ENCODE assay signal across 24 cellular contexts in the genomic region with DNA sequence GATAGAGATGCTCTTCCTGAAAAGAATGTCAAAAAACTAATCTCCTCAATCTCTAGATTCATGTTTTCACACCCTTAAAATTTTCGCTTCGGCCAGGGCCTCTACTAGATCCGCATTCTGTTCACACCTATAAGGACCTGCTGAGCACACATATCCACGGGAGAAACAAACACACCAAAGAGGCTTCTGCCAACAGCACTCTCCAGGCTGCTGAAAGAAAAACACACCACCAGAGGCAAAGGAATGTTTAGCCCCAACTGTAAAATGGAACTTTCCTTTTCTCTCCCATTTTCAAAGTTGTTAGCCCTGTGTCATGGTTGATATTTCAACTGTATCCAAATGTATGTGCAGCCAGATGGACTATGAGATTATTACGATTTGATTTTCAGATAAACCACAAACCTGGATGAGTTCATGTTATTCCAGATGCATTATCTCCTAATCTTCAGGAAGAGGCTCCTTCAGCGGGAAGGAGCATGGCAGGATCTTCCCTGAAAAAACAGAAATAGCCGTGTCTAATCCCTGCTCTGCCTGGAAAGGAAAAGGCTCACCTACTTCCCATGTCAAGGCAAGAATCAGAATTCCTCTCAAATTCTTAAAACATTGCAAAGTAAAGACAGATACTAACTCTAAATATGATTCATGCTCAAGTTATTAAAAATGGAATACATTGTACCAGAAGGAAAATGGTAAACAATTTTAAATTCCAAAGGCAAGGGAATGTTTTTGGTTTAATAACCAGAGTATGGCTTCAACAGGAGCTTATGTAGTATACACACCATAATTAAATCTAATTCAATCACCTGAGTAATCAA.
DNase-seq lines count a peak whose midpoint lies in the region; ATAC-seq and TF ChIP-seq lines count a peak whose summit lies in the region.
"Had no signal": no experiment of that assay in that cellular context is flagged by ENCODE, and none has a peak within 500 bp of the region (broad histone marks: within the 10 kb centered on the region; RNA-seq: fewer than 3 reads in every experiment).

No MANE protein-coding gene starts in this region.

- intact Hi-C loops in mucosa of descending colon (cut with DNase I, micrococcal nuclease) (no loop called here), A673 (cut with micrococcal nuclease; ENCODE audit: unreplicated experiment) (no loop called here)

- H2BK12ac ChIP-seq in mesenchymal stem cell (ENCODE audit: low read length in 2 of 2) = no peak overlapping the region

- H3K14ac ChIP-seq in mesenchymal stem cell (ENCODE audit: low read length in 2 of 2) = no peak overlapping the region

- H3K4me3 ChIP-seq in mesenchymal stem cell (ENCODE audit: insufficient read depth in 1 of 2, low read depth in 1 of 2, low read length in 2 of 2) (no peak overlapping the region), mucosa of descending colon (no peak overlapping the region), A673 (ENCODE audit: low read depth, low read length, poor library complexity, severe bottlenecking) (no peak overlapping the region)
- H3K4me3 ChIP-seq: coronary artery, heart right ventricle, psoas muscle, skin epidermis, suprapubic skin, vagina had no signal

- no peak overlapping the region for H3K9ac ChIP-seq in mesenchymal stem cell (ENCODE audit: low read length)

- no peak overlapping the region for H4K91ac ChIP-seq in mesenchymal stem cell (ENCODE audit: low read length)

- TF ChIP-seq CTCF in mucosa of descending colon (IDR thresholded peaks at IDR 0.05) (no peak), A673 (conservative IDR thresholded peaks at IDR 0.05; ENCODE audit: low read depth, low read length) (no peak)

- ATAC-seq in mucosa of descending colon = no peak
- ATAC-seq: activated T-helper 17 cell treated with anti-CD3 and anti-CD28 coated beads, Interleukin-2, amount 50 U/mL, for 72 hours; heart right ventricle; psoas muscle; SK-N-SH treated with all-trans-retinoic acid at 6 μM for 48 hours; stimulated activated memory B cell treated with anti-CD40 and anti-IgM and Interleukin-4, amounts not matched to agents 10 μg/mL and 1 μg/mL and 100 μg/mL, for 72 hours; WTC11 had no signal

- CTCF ChIA-PET in A673 (lab: Charles Lee) = no interaction called here

- no peak overlapping the region for H3K23ac ChIP-seq in mesenchymal stem cell (ENCODE audit: low read length in 2 of 2)

- no peak overlapping the region for H3K18ac ChIP-seq in mesenchymal stem cell (ENCODE audit: low read depth in 1 of 2, low read length in 2 of 2)

- no peak overlapping the region for H2AFZ ChIP-seq in mesenchymal stem cell (ENCODE audit: low read depth, low read length)

- H3K36me3 ChIP-seq in mesenchymal stem cell (ENCODE audit: control insufficient read depth in 1 of 2, insufficient read depth in 2 of 2, low read depth in 1 of 2, low read length in 2 of 2) (no peaks in the 10 kb centered on the region), mucosa of descending colon (ENCODE audit: low read depth) (no peaks in the 10 kb centered on the region), A673 (ENCODE audit: insufficient read depth, low read length, poor library complexity, severe bottlenecking) (no peaks in the 10 kb centered on the region)
- H3K36me3 ChIP-seq: heart right ventricle, suprapubic skin, vagina had no signal

- WGBS in mesenchymal stem cell = 65% methylated on average over 7 of the region's 7 CpGs

- no peak overlapping the region for H3K4me2 ChIP-seq in mesenchymal stem cell (ENCODE audit: low read length, poor library complexity, severe bottlenecking)

- H2BK120ac ChIP-seq in mesenchymal stem cell (ENCODE audit: low read depth, low read length) = no peak overlapping the region

- no TSS peak for BruUV-seq in A673 (replicated peaks; lab: Mats Ljungman, UMichigan)

- peak; percentile 64 for DNase-seq in EL
- peak; percentile 50 for DNase-seq in NCI-H82 (lab: John Stamatoyannopoulos, UW)
- peak; percentile 23 for DNase-seq in dermis blood vessel endothelial cell
- no peak for DNase-seq in mesenchymal stem cell
- DNase-seq in kidney glomerular epithelial cell (lab: John Stamatoyannopoulos, UW) = no peak
- DNase-seq in mucosa of descending colon = no peak
- DNase-seq in LoVo (ENCODE audit: low spot score) = no peak
- no peak for DNase-seq in A673 (ENCODE audit: low spot score)
- DNase-seq: activated naive CD8-positive, alpha-beta T cell treated with anti-CD3 and anti-CD28 coated beads, Interleukin-2, amount 10 ng/mL, durations not matched to agents 7 days and 5 days; GDM1; heart right ventricle; NCI-H1105; NCI-H2029 treated with DMSO at 0.1 percent for 48 hours; psoas muscle; stimulated activated CD4-positive, alpha-beta T cell treated with anti-CD3 and anti-CD28 coated beads, Interleukin-1b, Interleukin-23, amount 100 ng/mL, for 48 hours had no signal

- H4K8ac ChIP-seq in mesenchymal stem cell (ENCODE audit: low read length) = no peak overlapping the region

- H2AK5ac ChIP-seq in mesenchymal stem cell (ENCODE audit: low read length, severe bottlenecking) = no peak overlapping the region

- no peak overlapping the region for H2BK5ac ChIP-seq in mesenchymal stem cell (ENCODE audit: low read depth, low read length, poor library complexity, severe bottlenecking)

- no peaks in the 10 kb centered on the region for H3K9me3 ChIP-seq in mesenchymal stem cell (ENCODE audit: control insufficient read depth, low read length)
- H3K9me3 ChIP-seq in mucosa of descending colon = no peaks in the 10 kb centered on the region
- H3K9me3 ChIP-seq in A673 (ENCODE audit: low read depth, low read length, poor library complexity, severe bottlenecking) = no peaks in the 10 kb centered on the region
- H3K9me3 ChIP-seq: heart right ventricle, psoas muscle, suprapubic skin, vagina had no signal

- H3K4ac ChIP-seq in mesenchymal stem cell (ENCODE audit: low read depth in 1 of 2, low read length in 2 of 2) = no peak overlapping the region

- no peaks in the 10 kb centered on the region for H3K4me1 ChIP-seq in mesenchymal stem cell (ENCODE audit: control insufficient read depth, insufficient read depth, low read depth, low read length)
- H3K4me1 ChIP-seq in mucosa of descending colon (ENCODE audit: low read depth) = no peaks in the 10 kb centered on the region
- H3K4me1 ChIP-seq in A673 (ENCODE audit: insufficient read depth, low read length, poor library complexity, severe bottlenecking) = peaks cover 5% of the 10 kb centered on the region
- H3K4me1 ChIP-seq: heart right ventricle, psoas muscle, suprapubic skin, vagina had no signal

- H3K27me3 ChIP-seq in mesenchymal stem cell (ENCODE audit: control insufficient read depth in 1 of 2, insufficient read depth in 1 of 2, low read length in 2 of 2) = no peaks in the 10 kb centered on the region
- no peaks in the 10 kb centered on the region for H3K27me3 ChIP-seq in A673 (replicated peaks; ENCODE audit: insufficient read depth, low read depth, low read length, poor library complexity)
- H3K27me3 ChIP-seq: heart right ventricle, suprapubic skin, vagina had no signal

- H3K79me1 ChIP-seq in mesenchymal stem cell (replicated peaks; ENCODE audit: low read length, poor library complexity, severe bottlenecking) = no peaks in the 10 kb centered on the region

- H3K27ac ChIP-seq in mesenchymal stem cell (ENCODE audit: low read length, poor library complexity, severe bottlenecking) (peak overlapping the region; percentile 59), A673 (ENCODE audit: low read depth, low read length, poor library complexity, severe bottlenecking) (no peak overlapping the region)
- H3K27ac ChIP-seq: coronary artery, heart right ventricle, psoas muscle, RWPE1, skin epidermis, suprapubic skin, vagina had no signal

- POLR2A ChIA-PET in A673 (lab: Charles Lee; ENCODE audit: low non-redundant PET) = no interaction called here

- H2BK15ac ChIP-seq in mesenchymal stem cell (ENCODE audit: low read depth, poor library complexity, severe bottlenecking) = no peak overlapping the region

Comparison
In these comparisons a context has a peak if more than half of its experiments do, and no peak if none do; other contexts are left out.
1. DNase-seq: peak in EL (single experiment), NCI-H82 (single experiment) and dermis blood vessel endothelial cell (single experiment); none in mesenchymal stem cell (single experiment), kidney glomerular epithelial cell (single experiment), mucosa of descending colon (0 of 3), LoVo (single experiment) and A673 (single experiment).